In the genomic region with DNA sequence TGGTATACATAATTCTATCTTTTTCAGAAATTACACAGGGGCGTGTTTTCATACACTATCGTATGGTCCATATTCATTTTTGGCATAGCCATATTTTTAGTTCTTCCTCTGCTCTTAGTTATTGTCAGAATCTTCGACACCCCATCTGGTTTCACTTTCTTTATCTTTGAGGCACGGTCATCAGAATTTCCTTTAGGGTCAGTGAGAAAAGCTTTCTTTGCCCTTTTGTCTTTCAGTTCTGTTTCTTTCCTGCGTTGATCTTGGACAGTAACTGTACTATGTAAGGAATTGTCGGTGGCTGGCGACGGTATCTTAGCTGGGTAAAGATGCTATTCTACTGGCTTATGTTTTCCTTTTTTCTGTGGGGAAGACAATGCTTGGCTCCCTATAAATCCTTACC, we compare ENCODE assay signal across 13 cellular contexts. TPM values are rescaled to one million over a fixed set of nuclear protein-coding genes. Genes with fewer than 3 reads are reported as not detected.
A peak's percentile ranks its signal among the peaks of the same experiment; 100 is the strongest.
DNase-seq lines count a peak whose midpoint lies in the region; ATAC-seq lines count a peak whose summit lies in the region.
"Had no signal": no experiment of that assay in that cellular context is flagged by ENCODE, and none has a peak within 500 bp of the region (broad histone marks: within the 10 kb centered on the region; RNA-seq: fewer than 3 reads in every experiment).

No MANE protein-coding gene starts in this region.

- DNase-seq in CD1c-positive myeloid dendritic cell (ENCODE audit: extremely low spot score): peak; percentile 37
- DNase-seq in GM19238 (ENCODE audit: insufficient read length, low spot score): peak; percentile 3
- DNase-seq in T-helper 2 cell treated with Interferon-gamma antibody and Interleukin-4, amounts not matched to agents 5 μg/mL and 100 μg/mL, for 36 hours (ENCODE audit: low spot score): no peak
- peak; percentile 18 for DNase-seq in mesenteric fat pad (ENCODE audit: low spot score)
- DNase-seq in ecto neural progenitor cell (ENCODE audit: low spot score): no peak
- DNase-seq in AG20443 (ENCODE audit: low spot score): no peak
- no peak for DNase-seq in NCI-H2227 treated with DMSO at 0.1 percent for 48 hours (lab: John Stamatoyannopoulos, UW)
- DNase-seq: effector CD4-positive, alpha-beta T cell; EL; NCI-H1417 treated with DMSO at 0.1 percent for 48 hours; SHP77 treated with DMSO at 0.1 percent for 48 hours had no signal

- peaks cover 10% of the 10 kb centered on the region for H3K4me1 Mint-ChIP-seq in T-helper 2 cell treated with Interferon-gamma antibody and Interleukin-4, amounts not matched to agents 5 μg/mL and 100 μg/mL, for 36 hours (ENCODE audit: low read depth)

- no peak for ATAC-seq in HG03159 (IDR thresholded peaks at IDR 0.05; ENCODE audit: unreplicated experiment)

- peak overlapping the region; percentile 13 for H3K27ac Mint-ChIP-seq in T-helper 2 cell treated with Interferon-gamma antibody and Interleukin-4, amounts not matched to agents 5 μg/mL and 100 μg/mL, for 36 hours

- H3K9me3 Mint-ChIP-seq in T-helper 2 cell treated with Interferon-gamma antibody and Interleukin-4, amounts not matched to agents 5 μg/mL and 100 μg/mL, for 36 hours: no peaks in the 10 kb centered on the region

- peaks cover 14% of the 10 kb centered on the region for H3K27me3 Mint-ChIP-seq in T-helper 2 cell treated with Interferon-gamma antibody and Interleukin-4, amounts not matched to agents 5 μg/mL and 100 μg/mL, for 36 hours (ENCODE audit: low read depth)

- no peaks in the 10 kb centered on the region for H3K36me3 Mint-ChIP-seq in T-helper 2 cell treated with Interferon-gamma antibody and Interleukin-4, amounts not matched to agents 5 μg/mL and 100 μg/mL, for 36 hours (ENCODE audit: low read depth)

- H3K4me3 Mint-ChIP-seq in T-helper 2 cell treated with Interferon-gamma antibody and Interleukin-4, amounts not matched to agents 5 μg/mL and 100 μg/mL, for 36 hours: peak overlapping the region; percentile 76

RNA-seq across cellular contexts. Expression of gene KIR2DL4, which starts 10.6 kb away (rescaled TPM):
- total RNA-seq in mesenteric fat pad: 0.22 TPM

RNA-seq across cellular contexts. Expression of gene KIR2DL1, which starts 23.2 kb away (rescaled TPM):
- total RNA-seq in mesenteric fat pad: not detected

RNA-seq across cellular contexts. Expression of gene KIR3DL1, which starts 23.5 kb away (rescaled TPM):
- total RNA-seq in mesenteric fat pad: not detected
- total RNA-seq: posterior vena cava had no signal

RNA-seq across cellular contexts. Expression of gene KIR2DS4, which starts 39.7 kb away (rescaled TPM):
- total RNA-seq in mesenteric fat pad: not detected
- total RNA-seq: posterior vena cava had no signal

RNA-seq across cellular contexts. Expression of gene KIR2DL3, which starts 54.5 kb away (rescaled TPM):
- not detected for total RNA-seq in mesenteric fat pad
- total RNA-seq: posterior vena cava had no signal

Comparison
In these comparisons a context has a peak if more than half of its experiments do, and no peak if none do; other contexts are left out.
1. DNase-seq: peak in CD1c-positive myeloid dendritic cell (single experiment), GM19238 (single experiment) and mesenteric fat pad (single experiment); none in T-helper 2 cell treated with Interferon-gamma antibody and Interleukin-4, amounts not matched to agents 5 μg/mL and 100 μg/mL, for 36 hours (single experiment), ecto neural progenitor cell (single experiment), AG20443 (single experiment) and NCI-H2227 treated with DMSO at 0.1 percent for 48 hours (single experiment).